9 cellular contexts compared by ENCODE assay signal in the genomic region with DNA sequence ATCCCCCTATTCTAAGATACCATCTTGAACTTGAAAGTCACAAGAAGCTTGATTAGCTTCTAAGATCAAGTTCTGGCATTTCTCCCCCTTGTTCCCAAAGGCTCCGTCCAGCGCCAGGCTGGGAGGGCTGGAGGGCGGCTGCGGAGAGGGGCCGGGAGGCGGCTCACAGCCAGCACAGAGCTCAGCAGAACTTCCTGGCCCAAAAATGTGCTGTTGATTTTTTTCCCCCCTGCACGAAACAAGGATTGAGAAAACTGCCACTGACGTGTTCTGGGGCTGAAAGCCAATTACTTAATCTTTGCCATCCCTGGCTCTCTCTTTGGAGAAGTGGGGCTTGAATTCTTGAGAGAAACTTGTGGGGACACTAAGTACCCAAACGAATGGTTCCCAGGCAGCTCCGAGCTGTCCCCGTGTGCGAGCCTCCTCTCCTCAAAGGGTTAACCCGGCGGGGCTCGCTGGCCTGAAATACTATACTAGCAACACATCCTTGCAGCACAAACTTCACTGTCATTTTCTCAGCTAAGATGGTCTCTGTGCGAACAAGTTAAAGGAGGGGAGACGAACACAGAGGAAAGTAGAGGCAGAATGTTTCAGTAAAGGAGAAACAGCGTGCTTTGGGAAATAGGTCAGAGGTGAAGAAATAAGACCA. TPM values are rescaled to one million over a fixed set of nuclear protein-coding genes. Genes with fewer than 3 reads are reported as not detected.
DNase-seq lines count a peak whose midpoint lies in the region; ATAC-seq, FAIRE-seq and TF ChIP-seq lines count a peak whose summit lies in the region.
"Had no signal": no experiment of that assay in that cellular context is flagged by ENCODE, and none has a peak within 500 bp of the region (broad histone marks: within the 10 kb centered on the region; RNA-seq: fewer than 3 reads in every experiment).

No MANE protein-coding gene starts in this region.

- no peak for TF ChIP-seq CTCF in endodermal cell (conservative IDR thresholded peaks at IDR 0.05)

- H3K9ac ChIP-seq in HUES6 (ENCODE audit: low read length) (peak overlapping the region; percentile 67), endodermal cell (ENCODE audit: extremely low read depth, low read length, poor library complexity, severe bottlenecking) (peak overlapping the region; percentile 71), mesenchymal stem cell (ENCODE audit: low read length) (peak overlapping the region; percentile 99)

- no peak overlapping the region for H2BK12ac ChIP-seq in mesenchymal stem cell (ENCODE audit: low read length in 2 of 2)

- H2AFZ ChIP-seq in mesenchymal stem cell (ENCODE audit: low read depth, low read length) = no peak overlapping the region

- H3K9me3 ChIP-seq in HUES6 (ENCODE audit: control insufficient read depth, insufficient read depth, low read depth, low read length) = no peaks in the 10 kb centered on the region
- no peaks in the 10 kb centered on the region for H3K9me3 ChIP-seq in endodermal cell (ENCODE audit: control insufficient read depth, low read length)
- H3K9me3 ChIP-seq in mesenchymal stem cell (ENCODE audit: control insufficient read depth, low read length) = no peaks in the 10 kb centered on the region

- no peak overlapping the region for H4K91ac ChIP-seq in mesenchymal stem cell (ENCODE audit: low read length)

- no peaks in the 10 kb centered on the region for H3K9me3 Mint-ChIP-seq in endodermal cell
- no peaks in the 10 kb centered on the region for H3K9me3 Mint-ChIP-seq in stimulated activated naive CD8-positive, alpha-beta T cell treated with anti-CD3 and anti-CD28 coated beads, Interleukin-15, amount 100 ng/mL, for 72 hours

- H3K27me3 Mint-ChIP-seq in endodermal cell (ENCODE audit: insufficient read depth) = no peaks in the 10 kb centered on the region
- H3K27me3 Mint-ChIP-seq in stimulated activated naive CD8-positive, alpha-beta T cell treated with anti-CD3 and anti-CD28 coated beads, Interleukin-15, amount 100 ng/mL, for 72 hours = no peaks in the 10 kb centered on the region

- H3K4ac ChIP-seq in mesenchymal stem cell (ENCODE audit: low read depth in 1 of 2, low read length in 2 of 2) = peak overlapping the region in 1 of 2 experiments; percentile 76

- no peaks in the 10 kb centered on the region for H3K27me3 ChIP-seq in HUES6 (ENCODE audit: control insufficient read depth, insufficient read depth, low read length)
- H3K27me3 ChIP-seq in endodermal cell (ENCODE audit: control insufficient read depth, insufficient read depth, low read length, poor library complexity, severe bottlenecking) = no peaks in the 10 kb centered on the region
- H3K27me3 ChIP-seq in mesenchymal stem cell (ENCODE audit: control insufficient read depth in 1 of 2, insufficient read depth in 1 of 2, low read length in 2 of 2) = no peaks in the 10 kb centered on the region

- no peak overlapping the region for H2AK5ac ChIP-seq in mesenchymal stem cell (ENCODE audit: low read length, severe bottlenecking)

- peaks cover 43% of the 10 kb centered on the region for H3K4me1 Mint-ChIP-seq in endodermal cell
- H3K4me1 Mint-ChIP-seq in stimulated activated naive CD8-positive, alpha-beta T cell treated with anti-CD3 and anti-CD28 coated beads, Interleukin-15, amount 100 ng/mL, for 72 hours = peaks cover 37% of the 10 kb centered on the region

- H3K4me3 Mint-ChIP-seq in endodermal cell = peak overlapping the region; percentile 74
- peak overlapping the region; percentile 79 to 88 for H3K4me3 Mint-ChIP-seq in stimulated activated naive CD8-positive, alpha-beta T cell treated with anti-CD3 and anti-CD28 coated beads, Interleukin-15, amount 100 ng/mL, for 72 hours

- H3K27ac ChIP-seq in HUES6 (ENCODE audit: low read depth, low read length) (peak overlapping the region; percentile 72; the same call in 1 of the 2 replicates), endodermal cell (ENCODE audit: low read depth, low read length) (peak overlapping the region; percentile 29), mesenchymal stem cell (ENCODE audit: low read length, poor library complexity, severe bottlenecking) (peak overlapping the region; percentile 79)

- H3K18ac ChIP-seq in mesenchymal stem cell (ENCODE audit: low read depth in 1 of 2, low read length in 2 of 2) = peak overlapping the region; percentile 68 to 85

- 0 out of 2 replicates have a peak, but pooled peaks cover 4% of the 10 kb centered on the region for H3K36me3 ChIP-seq in HUES6 (ENCODE audit: control insufficient read depth, insufficient read depth, low read length)
- no peaks in the 10 kb centered on the region for H3K36me3 ChIP-seq in endodermal cell (ENCODE audit: control insufficient read depth, insufficient read depth, low read length)
- peaks cover 0 to 12% of the 10 kb centered on the region in 2 experiments for H3K36me3 ChIP-seq in mesenchymal stem cell (ENCODE audit: control insufficient read depth in 1 of 2, insufficient read depth in 2 of 2, low read depth in 1 of 2, low read length in 2 of 2)

- peak overlapping the region; percentile 88 for H3K4me2 ChIP-seq in mesenchymal stem cell (ENCODE audit: low read length, poor library complexity, severe bottlenecking)

- H3K36me3 Mint-ChIP-seq in endodermal cell (ENCODE audit: low read depth) = no peaks in the 10 kb centered on the region

- H2BK120ac ChIP-seq in mesenchymal stem cell (ENCODE audit: low read depth, low read length) = no peak overlapping the region

- FAIRE-seq in G401.6 (lab: Jason Lieb, UNC) = peak; percentile 49
- FAIRE-seq: endometrium had no signal

- ATAC-seq in GM21576 (IDR thresholded peaks at IDR 0.05; ENCODE audit: unreplicated experiment) = peak; percentile 30
- ATAC-seq in stimulated activated naive CD8-positive, alpha-beta T cell treated with anti-CD3 and anti-CD28 coated beads, Interleukin-15, amount 100 ng/mL, for 72 hours = peak; percentile 63

- peak; percentile 51 for DNase-seq in activated CD4-positive, alpha-beta T cell treated with anti-CD3 and anti-CD28 coated beads for 48 hours
- DNase-seq in endodermal cell (peak; percentile 87), mesenchymal stem cell (peak; percentile 91), NCI-H1092 treated with DMSO at 0.1 percent for 48 hours (lab: John Stamatoyannopoulos, UW) (no peak)
- DNase-seq in stimulated activated naive CD8-positive, alpha-beta T cell treated with anti-CD3 and anti-CD28 coated beads, Interleukin-15, amount 100 ng/mL, for 72 hours = no peak

- 2 to 3% methylated on average over 5 to 18 of the region's 18 CpGs for WGBS in endodermal cell (ENCODE audit: insufficient coverage in 1 of 2, insufficient read length in 1 of 2), 2 experiments
- under 1% methylated on average over 15 of the region's 18 CpGs for WGBS in mesenchymal stem cell

- H3K4me3 ChIP-seq in HUES6 (ENCODE audit: low read depth, low read length) (peak overlapping the region; percentile 76), endodermal cell (ENCODE audit: low read length) (peak overlapping the region; percentile 91), mesenchymal stem cell (ENCODE audit: insufficient read depth in 1 of 2, low read depth in 1 of 2, low read length in 2 of 2) (peak overlapping the region; percentile 54 to 86)

- no peak overlapping the region for H2BK5ac ChIP-seq in mesenchymal stem cell (ENCODE audit: low read depth, low read length, poor library complexity, severe bottlenecking)

- peak overlapping the region; percentile 94 for H3K27ac Mint-ChIP-seq in endodermal cell
- peak overlapping the region; percentile 98 to 100 for H3K27ac Mint-ChIP-seq in stimulated activated naive CD8-positive, alpha-beta T cell treated with anti-CD3 and anti-CD28 coated beads, Interleukin-15, amount 100 ng/mL, for 72 hours

- no peak overlapping the region for H3K14ac ChIP-seq in mesenchymal stem cell (ENCODE audit: low read length in 2 of 2)

- peaks cover 32% of the 10 kb centered on the region for H3K4me1 ChIP-seq in HUES6 (ENCODE audit: control insufficient read depth, insufficient read depth, low read length)
- H3K4me1 ChIP-seq in endodermal cell (ENCODE audit: control insufficient read depth, insufficient read depth, low read length) = peaks cover 9% of the 10 kb centered on the region
- H3K4me1 ChIP-seq in mesenchymal stem cell (ENCODE audit: control insufficient read depth, insufficient read depth, low read depth, low read length) = peaks cover 22% of the 10 kb centered on the region

- no peak overlapping the region for H3K23ac ChIP-seq in mesenchymal stem cell (ENCODE audit: low read length in 2 of 2)

- peak overlapping the region; percentile 35 for H4K8ac ChIP-seq in mesenchymal stem cell (ENCODE audit: low read length)

- no peak overlapping the region for H2BK15ac ChIP-seq in mesenchymal stem cell (ENCODE audit: low read depth, poor library complexity, severe bottlenecking)

- H3K79me1 ChIP-seq in mesenchymal stem cell (replicated peaks; ENCODE audit: low read length, poor library complexity, severe bottlenecking) = peaks cover 10% of the 10 kb centered on the region

RNA-seq across cellular contexts. Expression of a gene that starts 0.5 kb away (rescaled TPM):
- total RNA-seq in endodermal cell = 10 to 100 TPM; 15.1 to 18.8 TPM
- polyA plus RNA-seq in endodermal cell (2013, experiment 1 of 2) = 3.9 TPM
- 5.3 TPM for polyA plus RNA-seq in endodermal cell (2013, experiment 2 of 2)
- 12.5 TPM for polyA plus RNA-seq in mesenchymal stem cell (2013, experiment 1 of 2)
- 13.1 TPM for polyA plus RNA-seq in mesenchymal stem cell (2013, experiment 2 of 2)

Comparison
In these comparisons a context has a peak if more than half of its experiments do, and no peak if none do; other contexts are left out.
1. H3K27ac ChIP-seq: peak in every context shown above with its lines; median percentile 79 in mesenchymal stem cell; 72 in HUES6; 29 in endodermal cell.
2. DNase-seq: peak in activated CD4-positive, alpha-beta T cell treated with anti-CD3 and anti-CD28 coated beads for 48 hours (single experiment), endodermal cell (single experiment) and mesenchymal stem cell (single experiment); none in stimulated activated naive CD8-positive, alpha-beta T cell treated with anti-CD3 and anti-CD28 coated beads, Interleukin-15, amount 100 ng/mL, for 72 hours (0 of 2) and NCI-H1092 treated with DMSO at 0.1 percent for 48 hours (single experiment).
3. Peak in every context shown above with its lines, with median percentiles within 50 percentile points of each other: H3K4me3 ChIP-seq and H3K9ac ChIP-seq.